1 cellular context compared by ENCODE assay signal in the genomic region with DNA sequence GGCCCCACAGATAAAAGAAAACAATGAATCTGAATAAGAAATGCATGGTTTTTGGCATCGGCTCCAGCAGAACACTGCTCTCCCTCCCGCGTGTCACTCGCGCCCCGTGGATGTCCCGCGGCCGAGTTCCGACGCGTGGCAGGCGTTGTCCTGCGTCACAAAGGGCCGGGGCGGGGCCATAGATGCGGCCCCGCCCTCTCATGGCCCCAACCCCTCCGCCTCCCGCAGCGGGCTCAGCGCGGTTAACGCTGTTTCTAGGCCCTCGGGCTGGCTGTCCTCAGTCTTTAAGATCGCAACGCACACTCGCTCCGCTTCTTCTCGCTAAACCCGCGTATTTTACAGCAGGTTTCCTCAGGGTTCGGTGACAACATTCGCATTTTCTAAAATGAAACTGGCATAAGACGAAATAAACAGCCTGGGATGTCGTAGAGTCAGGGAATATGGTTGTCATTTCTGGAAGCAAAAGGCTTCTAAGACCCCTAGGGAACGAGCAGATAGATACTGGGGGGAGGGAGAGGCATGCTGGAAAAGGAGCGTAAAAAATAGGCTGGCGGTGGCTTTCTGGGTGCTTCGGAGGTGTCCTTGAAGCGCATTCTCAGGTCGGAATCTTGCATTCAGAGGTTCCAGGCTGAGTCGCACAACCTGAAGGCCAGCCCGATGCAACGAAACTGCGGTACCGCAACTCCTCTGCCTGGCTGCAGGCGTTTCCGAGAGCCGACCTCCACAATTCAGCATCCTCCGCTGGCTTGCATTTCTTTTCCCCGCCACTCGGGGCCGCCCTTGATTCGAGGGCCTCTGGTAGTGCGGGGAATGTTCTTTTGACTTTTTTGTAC.
TF ChIP-seq lines count a peak whose summit lies in the region.

A gene with protein sequence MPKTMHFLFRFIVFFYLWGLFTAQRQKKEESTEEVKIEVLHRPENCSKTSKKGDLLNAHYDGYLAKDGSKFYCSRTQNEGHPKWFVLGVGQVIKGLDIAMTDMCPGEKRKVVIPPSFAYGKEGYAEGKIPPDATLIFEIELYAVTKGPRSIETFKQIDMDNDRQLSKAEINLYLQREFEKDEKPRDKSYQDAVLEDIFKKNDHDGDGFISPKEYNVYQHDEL (minus strand): TSS at position 159 of the 833 bp plus-strand sequence. CDS start 101 bp downstream, at position 58.

TF ChIP-seq in K562, 482 proteins besides CTCF, POLR2A, EP300 and RAD21 (continued from another document and continues in another):
- TF ChIP-seq, protein P1, sequence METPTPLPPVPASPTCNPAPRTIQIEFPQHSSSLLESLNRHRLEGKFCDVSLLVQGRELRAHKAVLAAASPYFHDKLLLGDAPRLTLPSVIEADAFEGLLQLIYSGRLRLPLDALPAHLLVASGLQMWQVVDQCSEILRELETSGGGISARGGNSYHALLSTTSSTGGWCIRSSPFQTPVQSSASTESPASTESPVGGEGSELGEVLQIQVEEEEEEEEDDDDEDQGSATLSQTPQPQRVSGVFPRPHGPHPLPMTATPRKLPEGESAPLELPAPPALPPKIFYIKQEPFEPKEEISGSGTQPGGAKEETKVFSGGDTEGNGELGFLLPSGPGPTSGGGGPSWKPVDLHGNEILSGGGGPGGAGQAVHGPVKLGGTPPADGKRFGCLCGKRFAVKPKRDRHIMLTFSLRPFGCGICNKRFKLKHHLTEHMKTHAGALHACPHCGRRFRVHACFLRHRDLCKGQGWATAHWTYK (CRISPR knock-in tag; IDR thresholded peaks at IDR 0.05) = 0 out of 2 replicates have a peak, but pooled peaks have one; percentile 60
- TF ChIP-seq, protein P2, sequence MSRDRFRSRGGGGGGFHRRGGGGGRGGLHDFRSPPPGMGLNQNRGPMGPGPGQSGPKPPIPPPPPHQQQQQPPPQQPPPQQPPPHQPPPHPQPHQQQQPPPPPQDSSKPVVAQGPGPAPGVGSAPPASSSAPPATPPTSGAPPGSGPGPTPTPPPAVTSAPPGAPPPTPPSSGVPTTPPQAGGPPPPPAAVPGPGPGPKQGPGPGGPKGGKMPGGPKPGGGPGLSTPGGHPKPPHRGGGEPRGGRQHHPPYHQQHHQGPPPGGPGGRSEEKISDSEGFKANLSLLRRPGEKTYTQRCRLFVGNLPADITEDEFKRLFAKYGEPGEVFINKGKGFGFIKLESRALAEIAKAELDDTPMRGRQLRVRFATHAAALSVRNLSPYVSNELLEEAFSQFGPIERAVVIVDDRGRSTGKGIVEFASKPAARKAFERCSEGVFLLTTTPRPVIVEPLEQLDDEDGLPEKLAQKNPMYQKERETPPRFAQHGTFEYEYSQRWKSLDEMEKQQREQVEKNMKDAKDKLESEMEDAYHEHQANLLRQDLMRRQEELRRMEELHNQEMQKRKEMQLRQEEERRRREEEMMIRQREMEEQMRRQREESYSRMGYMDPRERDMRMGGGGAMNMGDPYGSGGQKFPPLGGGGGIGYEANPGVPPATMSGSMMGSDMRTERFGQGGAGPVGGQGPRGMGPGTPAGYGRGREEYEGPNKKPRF (IDR thresholded peaks at IDR 0.05; ENCODE audit: low read depth, low read length) = no peak
- TF ChIP-seq ZBTB7A (IDR thresholded peaks at IDR 0.05; ENCODE audit: borderline replicate concordance, control insufficient read depth, low read depth, low read length) (0 out of 2 replicates have a peak, but pooled peaks have one; percentile 59), ZNF444 (CRISPR knock-in tag; IDR thresholded peaks at IDR 0.05) (0 out of 2 replicates have a peak, but pooled peaks have one; percentile 39), ATF1 (CRISPR knock-in tag; IDR thresholded peaks at IDR 0.05) (peak; percentile 51), ATF1 (tag; IDR thresholded peaks at IDR 0.05) (peak; percentile 96), JUNB (CRISPR knock-in tag; conservative IDR thresholded peaks at IDR 0.05) (no peak), LCOR (CRISPR knock-in tag; IDR thresholded peaks at IDR 0.05) (peak; percentile 57; the same call in 1 of the 2 replicates), MEIS2 (IDR thresholded peaks at IDR 0.05; ENCODE audit: partially characterized antibody) (peak; percentile 25), KLF13 (tag; IDR thresholded peaks at IDR 0.05; ENCODE audit: borderline replicate concordance, low read depth) (no peak), CREM (IDR thresholded peaks at IDR 0.05; ENCODE audit: low read depth) (peak; percentile 92), XRCC5 (IDR thresholded peaks at IDR 0.05; ENCODE audit: low read depth, low read length) (no peak; the same call in 1 of the 2 replicates), RNF2 (IDR thresholded peaks at IDR 0.05) (0 out of 2 replicates have a peak, but pooled peaks have one; percentile 17), ZNF282 (CRISPR knock-in tag; IDR thresholded peaks at IDR 0.05) (no peak), ZNF232 (CRISPR knock-in tag; IDR thresholded peaks at IDR 0.05) (peak; percentile 45; the same call in 1 of the 2 replicates), MTA1 (IDR thresholded peaks at IDR 0.05; ENCODE audit: borderline replicate concordance) (peak; percentile 67), NBN (IDR thresholded peaks at IDR 0.05; ENCODE audit: low read depth) (peak; percentile 72; the same call in 1 of the 2 replicates), HDAC3 (IDR thresholded peaks at IDR 0.05; ENCODE audit: borderline replicate concordance, partially characterized antibody) (no peak), ZNF79 (CRISPR knock-in tag; IDR thresholded peaks at IDR 0.05; ENCODE audit: low read depth) (no peak), ETV5 (CRISPR knock-in tag; IDR thresholded peaks at IDR 0.05; ENCODE audit: low read depth) (peak; percentile 45; the same call in 1 of the 2 replicates), HSF4 (CRISPR knock-in tag; IDR thresholded peaks at IDR 0.05; ENCODE audit: borderline replicate concordance) (no peak), ZNF354B (CRISPR knock-in tag; IDR thresholded peaks at IDR 0.05) (no peak), HDAC1 (IDR thresholded peaks at IDR 0.05) (peak in 1 of 2 experiments; percentile 80; a peak in 2 of 4 replicates), CHD4 (IDR thresholded peaks at IDR 0.05; ENCODE audit: insufficient read depth, insufficient replicate concordance, low read depth, low read length, poor library complexity, severe bottlenecking) (no peak), TAF9B (IDR thresholded peaks at IDR 0.05; ENCODE audit: partially characterized antibody) (no peak), CREBBP (IDR thresholded peaks at IDR 0.05; ENCODE audit: low read depth, low read length) (no peak), HNRNPLL (IDR thresholded peaks at IDR 0.05; ENCODE audit: low read depth, low read length, poor library complexity, severe bottlenecking) (peak; percentile 90), KHSRP (IDR thresholded peaks at IDR 0.05) (0 out of 2 replicates have a peak, but pooled peaks have one; percentile 10), NFYB (IDR thresholded peaks at IDR 0.05; ENCODE audit: extremely low read depth, insufficient read length) (no peak), ILF3 (IDR thresholded peaks at IDR 0.05; ENCODE audit: borderline replicate concordance) (no peak), ZNF445 (CRISPR knock-in tag; IDR thresholded peaks at IDR 0.05; ENCODE audit: low read depth) (no peak), RAD51 (IDR thresholded peaks at IDR 0.05; ENCODE audit: borderline replicate concordance, low read depth) (no peak), ZFP36 (IDR thresholded peaks at IDR 0.05; ENCODE audit: low read depth, low read length, partially characterized antibody) (no peak), CEBPB (tag; IDR thresholded peaks at IDR 0.05) (no peak), CBFA2T3 (IDR thresholded peaks at IDR 0.05) (no peak), MBD2 (IDR thresholded peaks at IDR 0.05; ENCODE audit: borderline replicate concordance, low read depth) (peak; percentile 19; the same call in 1 of the 2 replicates), TBP (optimal IDR thresholded peaks at IDR 0.05; ENCODE audit: low read depth, low read length) (peak; percentile 66), C11orf30 (IDR thresholded peaks at IDR 0.05; ENCODE audit: low read depth) (no peak), NCOA1 (IDR thresholded peaks at IDR 0.05; ENCODE audit: low read depth) (peak; percentile 15; the same call in 1 of the 2 replicates), GATAD2A (IDR thresholded peaks at IDR 0.05) (peak; percentile 22), SMAD4 (CRISPR knock-in tag; conservative IDR thresholded peaks at IDR 0.05) (peak; percentile 7), SP1 (CRISPR knock-in tag; IDR thresholded peaks at IDR 0.05) (peak; percentile 83), HCFC1 (IDR thresholded peaks at IDR 0.05; ENCODE audit: low read depth, low read length) (peak; percentile 42; the same call in 1 of the 2 replicates), ZNF274 (IDR thresholded peaks at IDR 0.05; ENCODE audit: borderline replicate concordance, low read depth, low read length) (no peak), FOXM1 (IDR thresholded peaks at IDR 0.05; ENCODE audit: low read depth) (no peak), FOXM1 (CRISPR knock-in tag; IDR thresholded peaks at IDR 0.05; ENCODE audit: low read depth) (peak; percentile 70; the same call in 1 of the 2 replicates), SRSF1 (IDR thresholded peaks at IDR 0.05; ENCODE audit: low read depth, low read length) (no peak), KDM2B (CRISPR knock-in tag; IDR thresholded peaks at IDR 0.05) (peak; percentile 7; the same call in 1 of the 2 replicates), MCM2 (IDR thresholded peaks at IDR 0.05; ENCODE audit: low read depth) (no peak), SREBF2 (CRISPR knock-in tag; IDR thresholded peaks at IDR 0.05) (0 out of 2 replicates have a peak, but pooled peaks have one; percentile 95), BMI1 (IDR thresholded peaks at IDR 0.05; ENCODE audit: low read length) (no peak), DMBX1 (CRISPR knock-in tag; IDR thresholded peaks at IDR 0.05; ENCODE audit: borderline replicate concordance) (no peak; the same call in 1 of the 2 replicates), TCF7L2 (IDR thresholded peaks at IDR 0.05; ENCODE audit: low read depth, low read length) (no peak), TEAD4 (IDR thresholded peaks at IDR 0.05; ENCODE audit: low read length) (0 out of 2 replicates have a peak, but pooled peaks have one; percentile 6), TEAD4 (CRISPR knock-in tag; IDR thresholded peaks at IDR 0.05; ENCODE audit: borderline replicate concordance) (no peak)
- TF ChIP-seq, protein P3, sequence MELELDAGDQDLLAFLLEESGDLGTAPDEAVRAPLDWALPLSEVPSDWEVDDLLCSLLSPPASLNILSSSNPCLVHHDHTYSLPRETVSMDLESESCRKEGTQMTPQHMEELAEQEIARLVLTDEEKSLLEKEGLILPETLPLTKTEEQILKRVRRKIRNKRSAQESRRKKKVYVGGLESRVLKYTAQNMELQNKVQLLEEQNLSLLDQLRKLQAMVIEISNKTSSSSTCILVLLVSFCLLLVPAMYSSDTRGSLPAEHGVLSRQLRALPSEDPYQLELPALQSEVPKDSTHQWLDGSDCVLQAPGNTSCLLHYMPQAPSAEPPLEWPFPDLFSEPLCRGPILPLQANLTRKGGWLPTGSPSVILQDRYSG (tag; conservative IDR thresholded peaks at IDR 0.05; ENCODE audit: low read depth) = peak; percentile 21; the same call in 1 of the 2 replicates
- TF ChIP-seq, protein P4, sequence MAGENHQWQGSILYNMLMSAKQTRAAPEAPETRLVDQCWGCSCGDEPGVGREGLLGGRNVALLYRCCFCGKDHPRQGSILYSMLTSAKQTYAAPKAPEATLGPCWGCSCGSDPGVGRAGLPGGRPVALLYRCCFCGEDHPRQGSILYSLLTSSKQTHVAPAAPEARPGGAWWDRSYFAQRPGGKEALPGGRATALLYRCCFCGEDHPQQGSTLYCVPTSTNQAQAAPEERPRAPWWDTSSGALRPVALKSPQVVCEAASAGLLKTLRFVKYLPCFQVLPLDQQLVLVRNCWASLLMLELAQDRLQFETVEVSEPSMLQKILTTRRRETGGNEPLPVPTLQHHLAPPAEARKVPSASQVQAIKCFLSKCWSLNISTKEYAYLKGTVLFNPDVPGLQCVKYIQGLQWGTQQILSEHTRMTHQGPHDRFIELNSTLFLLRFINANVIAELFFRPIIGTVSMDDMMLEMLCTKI (IDR thresholded peaks at IDR 0.05; ENCODE audit: partially characterized antibody) = no peak
- TF ChIP-seq, protein P5, sequence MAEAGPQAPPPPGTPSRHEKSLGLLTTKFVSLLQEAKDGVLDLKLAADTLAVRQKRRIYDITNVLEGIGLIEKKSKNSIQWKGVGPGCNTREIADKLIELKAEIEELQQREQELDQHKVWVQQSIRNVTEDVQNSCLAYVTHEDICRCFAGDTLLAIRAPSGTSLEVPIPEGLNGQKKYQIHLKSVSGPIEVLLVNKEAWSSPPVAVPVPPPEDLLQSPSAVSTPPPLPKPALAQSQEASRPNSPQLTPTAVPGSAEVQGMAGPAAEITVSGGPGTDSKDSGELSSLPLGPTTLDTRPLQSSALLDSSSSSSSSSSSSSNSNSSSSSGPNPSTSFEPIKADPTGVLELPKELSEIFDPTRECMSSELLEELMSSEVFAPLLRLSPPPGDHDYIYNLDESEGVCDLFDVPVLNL (CRISPR knock-in tag; IDR thresholded peaks at IDR 0.05; ENCODE audit: low read depth) = no peak
- TF ChIP-seq, protein P6, sequence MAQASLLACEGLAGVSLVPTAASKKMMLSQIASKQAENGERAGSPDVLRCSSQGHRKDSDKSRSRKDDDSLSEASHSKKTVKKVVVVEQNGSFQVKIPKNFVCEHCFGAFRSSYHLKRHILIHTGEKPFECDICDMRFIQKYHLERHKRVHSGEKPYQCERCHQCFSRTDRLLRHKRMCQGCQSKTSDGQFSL (CRISPR knock-in tag; IDR thresholded peaks at IDR 0.05) = no peak
- TF ChIP-seq, protein P6 (tag; IDR thresholded peaks at IDR 0.05) = no peak
- TF ChIP-seq, protein P7, sequence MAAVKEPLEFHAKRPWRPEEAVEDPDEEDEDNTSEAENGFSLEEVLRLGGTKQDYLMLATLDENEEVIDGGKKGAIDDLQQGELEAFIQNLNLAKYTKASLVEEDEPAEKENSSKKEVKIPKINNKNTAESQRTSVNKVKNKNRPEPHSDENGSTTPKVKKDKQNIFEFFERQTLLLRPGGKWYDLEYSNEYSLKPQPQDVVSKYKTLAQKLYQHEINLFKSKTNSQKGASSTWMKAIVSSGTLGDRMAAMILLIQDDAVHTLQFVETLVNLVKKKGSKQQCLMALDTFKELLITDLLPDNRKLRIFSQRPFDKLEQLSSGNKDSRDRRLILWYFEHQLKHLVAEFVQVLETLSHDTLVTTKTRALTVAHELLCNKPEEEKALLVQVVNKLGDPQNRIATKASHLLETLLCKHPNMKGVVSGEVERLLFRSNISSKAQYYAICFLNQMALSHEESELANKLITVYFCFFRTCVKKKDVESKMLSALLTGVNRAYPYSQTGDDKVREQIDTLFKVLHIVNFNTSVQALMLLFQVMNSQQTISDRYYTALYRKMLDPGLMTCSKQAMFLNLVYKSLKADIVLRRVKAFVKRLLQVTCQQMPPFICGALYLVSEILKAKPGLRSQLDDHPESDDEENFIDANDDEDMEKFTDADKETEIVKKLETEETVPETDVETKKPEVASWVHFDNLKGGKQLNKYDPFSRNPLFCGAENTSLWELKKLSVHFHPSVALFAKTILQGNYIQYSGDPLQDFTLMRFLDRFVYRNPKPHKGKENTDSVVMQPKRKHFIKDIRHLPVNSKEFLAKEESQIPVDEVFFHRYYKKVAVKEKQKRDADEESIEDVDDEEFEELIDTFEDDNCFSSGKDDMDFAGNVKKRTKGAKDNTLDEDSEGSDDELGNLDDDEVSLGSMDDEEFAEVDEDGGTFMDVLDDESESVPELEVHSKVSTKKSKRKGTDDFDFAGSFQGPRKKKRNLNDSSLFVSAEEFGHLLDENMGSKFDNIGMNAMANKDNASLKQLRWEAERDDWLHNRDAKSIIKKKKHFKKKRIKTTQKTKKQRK (IDR thresholded peaks at IDR 0.05; ENCODE audit: borderline replicate concordance, low read depth, low read length) = 0 out of 2 replicates have a peak, but pooled peaks have one; percentile 11
